ENCODE assay signal across 18 cellular contexts in the genomic region with DNA sequence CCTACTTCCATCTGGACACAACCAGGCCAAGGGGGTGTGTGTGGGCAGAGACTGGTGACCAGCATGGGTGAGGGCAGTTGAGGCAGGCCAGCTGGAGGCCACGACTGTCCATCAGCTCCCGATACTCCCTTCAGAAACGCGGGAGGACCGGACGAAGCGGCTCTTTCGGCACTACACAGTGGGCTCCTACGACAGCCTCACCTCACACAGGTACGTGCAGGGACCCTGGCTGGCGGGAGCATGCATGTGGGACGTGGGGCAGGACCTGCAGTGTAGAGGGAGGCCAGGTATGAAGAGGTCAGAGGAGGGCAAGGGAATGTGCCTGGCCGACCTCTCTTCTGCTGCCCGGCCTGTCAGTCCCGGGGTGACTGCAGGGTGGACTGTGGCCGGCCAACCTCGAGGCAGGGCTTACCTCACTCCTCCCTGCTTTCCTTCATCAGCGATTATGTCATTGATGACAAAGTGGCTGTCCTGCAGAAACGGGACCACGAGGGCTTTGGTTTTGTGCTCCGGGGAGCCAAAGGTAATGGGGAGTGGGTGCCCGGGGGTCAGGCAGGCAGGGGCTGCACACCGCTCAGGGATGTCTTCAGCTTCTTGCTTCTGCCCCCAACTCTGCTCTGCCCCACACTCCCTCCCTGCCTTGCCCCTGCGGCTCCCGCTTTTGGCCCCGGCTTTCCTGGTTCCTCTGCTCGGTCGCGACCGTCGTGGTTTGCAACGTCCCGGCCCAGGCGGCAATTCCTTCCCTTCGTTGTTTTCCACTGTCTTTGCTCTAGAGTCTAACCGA. TPM values are rescaled to one million over a fixed set of nuclear protein-coding genes. Genes with fewer than 3 reads are reported as not detected.
DNase-seq lines count a peak whose midpoint lies in the region; ATAC-seq, FAIRE-seq and TF ChIP-seq lines count a peak whose summit lies in the region.
"Had no signal": no experiment of that assay in that cellular context is flagged by ENCODE, and none has a peak within 500 bp of the region (broad histone marks: within the 10 kb centered on the region; RNA-seq: fewer than 3 reads in every experiment).

No MANE protein-coding gene starts in this region.

- no peaks in the 10 kb centered on the region for H3K9me3 Mint-ChIP-seq in nephron progenitor cell
- H3K9me3 Mint-ChIP-seq: CD8-positive, alpha-beta T cell; HFFc6 had no signal

- H4K20me1 ChIP-seq in HepG2 (ENCODE audit: insufficient read depth, low read length), result no peaks in the 10 kb centered on the region

- peaks cover 5% of the 10 kb centered on the region for H3K27me3 Mint-ChIP-seq in nephron progenitor cell (ENCODE audit: low read depth, poor library complexity)

- no peak for ATAC-seq in HepG2
- ATAC-seq in upper lobe of right lung, result no peak
- ATAC-seq in GM19455 (IDR thresholded peaks at IDR 0.05; ENCODE audit: unreplicated experiment), result no peak
- ATAC-seq: CD8-positive, alpha-beta T cell had no signal

- no peak for FAIRE-seq in HepG2 (lab: Jason Lieb, UNC)

- no peak overlapping the region for H3K4me2 ChIP-seq in HepG2 (ENCODE audit: low read depth, low read length)
- H3K4me2 ChIP-seq: KMS-11 had no signal

- TF ChIP-seq CTCF in liver (IDR thresholded peaks at IDR 0.05; ENCODE audit: low read depth, low read length, missing input control), result no peak
- no peak for TF ChIP-seq CTCF in HepG2 (CRISPR knock-in tag; IDR thresholded peaks at IDR 0.05)
- TF ChIP-seq CTCF in nephron progenitor cell (IDR thresholded peaks at IDR 0.05), result no peak
- TF ChIP-seq CTCF in upper lobe of right lung (IDR thresholded peaks at IDR 0.05), result no peak

- TF ChIP-seq RAD21 in liver (IDR thresholded peaks at IDR 0.05) (no peak), HepG2 (CRISPR knock-in tag; IDR thresholded peaks at IDR 0.05) (no peak)

- BruUV-seq in HepG2 (replicated peaks; lab: Mats Ljungman, UMichigan), result no TSS peak

- H3K4me1 ChIP-seq in liver (ENCODE audit: control insufficient read depth in 4 of 4, insufficient read depth in 4 of 4, low read length in 3 of 4) (peaks cover 14 to 58% (median 42%) of the 10 kb centered on the region in 4 donors), HepG2 (ENCODE audit: insufficient read depth, low read length) (peaks cover 37% of the 10 kb centered on the region), upper lobe of right lung (peaks cover 16% of the 10 kb centered on the region)
- H3K4me1 ChIP-seq: SJCRH30 had no signal

- no peak for TF ChIP-seq POLR2A in HepG2 (IDR thresholded peaks at IDR 0.05; ENCODE audit: insufficient read depth in 1 of 2, low read depth in 2 of 2, low read length in 2 of 2)

- peak overlapping the region; percentile 42 for H3K27ac Mint-ChIP-seq in nephron progenitor cell
- H3K27ac Mint-ChIP-seq: CD8-positive, alpha-beta T cell; HFFc6 had no signal

- H3K36me3 ChIP-seq in liver (ENCODE audit: control insufficient read depth in 4 of 4, insufficient read depth in 3 of 4, low read depth in 1 of 4, low read length in 3 of 4) (peaks cover 0 to 15% (median 7%) of the 10 kb centered on the region in 4 donors), HepG2 (replicated peaks in 1 of 2; ENCODE audit: control insufficient read depth in 1 of 2, insufficient read depth in 2 of 2, low read length in 2 of 2) (peaks cover 13 to 39% of the 10 kb centered on the region in 2 experiments), upper lobe of right lung (peaks cover 4% of the 10 kb centered on the region)
- H3K36me3 ChIP-seq: SJCRH30 had no signal

- H3K4me3 Mint-ChIP-seq in nephron progenitor cell, result peak overlapping the region; percentile 42
- H3K4me3 Mint-ChIP-seq: CD8-positive, alpha-beta T cell; HFFc6 had no signal

- H3K4me3 ChIP-seq in liver (ENCODE audit: low read depth in 1 of 3, low read length in 3 of 3) (no peak overlapping the region), HepG2 (replicated peaks in 1 of 3; ENCODE audit: insufficient read depth in 1 of 3, low read depth in 2 of 3, low read length in 3 of 3) (no peak overlapping the region), upper lobe of right lung (no peak overlapping the region)
- H3K4me3 ChIP-seq: SJCRH30 had no signal

- peaks cover 19% of the 10 kb centered on the region for H3K36me3 Mint-ChIP-seq in nephron progenitor cell (ENCODE audit: low read depth)
- H3K36me3 Mint-ChIP-seq: CD8-positive, alpha-beta T cell had no signal

- H3K9ac ChIP-seq in liver (ENCODE audit: low read depth in 1 of 2, low read length in 2 of 2) (no peak overlapping the region), HepG2 (ENCODE audit: insufficient read depth, low read depth, low read length) (no peak overlapping the region)
- H3K9ac ChIP-seq: KMS-11 had no signal

- H3K9me3 ChIP-seq in liver (ENCODE audit: control insufficient read depth in 4 of 4, low read length in 3 of 4) (no peaks in the 10 kb centered on the region), HepG2 (ENCODE audit: low read length) (no peaks in the 10 kb centered on the region), upper lobe of right lung (no peaks in the 10 kb centered on the region)
- H3K9me3 ChIP-seq: SJCRH30 had no signal

- DNase-seq in HepG2 (ENCODE audit: low spot score) (no peak), head of caudate nucleus (peak in 23 of 42 donors; percentile 2 to 34 (median 9)), nephron progenitor cell (no peak), upper lobe of right lung (peak; percentile 58), NCI-H748 (lab: John Stamatoyannopoulos, UW; ENCODE audit: unreplicated experiment) (no peak), DMS53 (lab: John Stamatoyannopoulos, UW) (no peak)
- DNase-seq: ACHN; CD8-positive, alpha-beta T cell; HFFc6; NCI-H1105; NCI-H1694 treated with DMSO at 0.1 percent for 48 hours; SJCRH30 had no signal

- no peak overlapping the region for H2AFZ ChIP-seq in HepG2 (ENCODE audit: low read length)

- peaks cover 30% of the 10 kb centered on the region for H3K79me2 ChIP-seq in HepG2 (ENCODE audit: insufficient read depth, low read length)

- intact Hi-C loops in HepG2 (cut with micrococcal nuclease; ENCODE audit: unreplicated experiment) (no loop called here), head of caudate nucleus (cut with DNase I) (no loop called here), upper lobe of right lung (cut with DNase I) (no loop called here)

- TF ChIP-seq EP300 in HepG2 (IDR thresholded peaks at IDR 0.05; ENCODE audit: low read depth in 2 of 2, low read length in 2 of 2), result no peak
- no peak for TF ChIP-seq EP300 in HepG2 (CRISPR knock-in tag; IDR thresholded peaks at IDR 0.05; ENCODE audit: borderline replicate concordance)

- POLR2A ChIA-PET in HepG2 (lab: Yijun Ruan, JAX), result no interaction called here

- in situ Hi-C loops in HepG2 (cut with HindIII; ENCODE audit: extremely low pct_ligation_motif_present, low pct_unique_long_range_greater_than_20kb), result no loop called here

- H3K27me3 ChIP-seq in liver (ENCODE audit: control insufficient read depth in 4 of 4, insufficient read depth in 4 of 4, low read length in 3 of 4) (no peaks in the 10 kb centered on the region), HepG2 (ENCODE audit: control insufficient read depth in 1 of 2, insufficient read depth in 2 of 2, low read length in 2 of 2) (no peaks in the 10 kb centered on the region), upper lobe of right lung (no peaks in the 10 kb centered on the region)

- H3K4me1 Mint-ChIP-seq in nephron progenitor cell, result peaks cover 68% of the 10 kb centered on the region

- peak overlapping the region in 1 of 2 donors; percentile 2 for H3K27ac ChIP-seq in liver (ENCODE audit: low read depth in 1 of 2, low read length in 2 of 2)
- H3K27ac ChIP-seq in HepG2 (ENCODE audit: extremely low read length, insufficient read depth, low read length), result no peak overlapping the region
- no peak overlapping the region for H3K27ac ChIP-seq in upper lobe of right lung
- H3K27ac ChIP-seq: HL-60, KMS-11, SJCRH30 had no signal

- CTCF ChIA-PET in HepG2 (lab: Yijun Ruan, JAX; ENCODE audit: low intra/inter-chr PET ratio, low total read pairs), result no interaction called here

- WGBS in liver, result 75% methylated on average over 36 of the region's 36 CpGs
- WGBS in HepG2 (ENCODE audit: low lambda C conversion rate), result 96% methylated on average over 30 of the region's 36 CpGs

RNA-seq across cellular contexts. Expression of gene SHANK3, which starts 31.3 kb away (rescaled TPM):
- total RNA-seq in liver (1 to 10 TPM; 5.1 to 10.0 TPM), HepG2 (2016; rRNA removed; fragmentation: Illumina TruSeq; extraction: Trizol) (1.9 and 2.9 TPM in 2 replicates), upper lobe of right lung (59.9 TPM)
- polyA plus RNA-seq in liver (1 to 10 TPM; 1.1 to 6.4 TPM), HepG2 (2011; rRNA removed) (4.6 and 6.5 TPM in 2 replicates)
- 0.79 and 1.0 TPM in 2 replicates for total RNA-seq in HepG2 (2016; cell fraction: cytosol; rRNA removed; fragmentation: Illumina TruSeq; extraction: Trizol; ENCODE audit: low read depth)
- total RNA-seq in HepG2 (2016; cell fraction: insoluble cytoplasmic fraction; rRNA removed; fragmentation: Illumina TruSeq; extraction: Trizol), result 1.7 and 2.9 TPM in 2 replicates
- 2.3 TPM in 2 replicates for total RNA-seq in HepG2 (2016; cell fraction: membrane; rRNA removed; fragmentation: Illumina TruSeq; extraction: Trizol)
- total RNA-seq in HepG2 (2016; cell fraction: nucleus; rRNA removed; fragmentation: Illumina TruSeq; extraction: Trizol), result 2.9 and 3.7 TPM in 2 replicates
- 3.0 and 3.9 TPM in 2 replicates for polyA plus RNA-seq in HepG2 (2011; cell fraction: cytosol; rRNA removed)
- polyA plus RNA-seq in HepG2 (2011; cell fraction: nucleus; rRNA removed), result 25.0 and 33.1 TPM in 2 replicates
- polyA plus RNA-seq in HepG2 (2012), result 7.9 and 8.7 TPM in 2 replicates
- polyA plus RNA-seq in HepG2 (2016; cell fraction: cytosol; fragmentation: Illumina TruSeq; extraction: Trizol; ENCODE audit: low read depth), result 0.66 and 0.71 TPM in 2 replicates
- 3.0 and 4.2 TPM in 2 replicates for polyA plus RNA-seq in HepG2 (2016; cell fraction: insoluble cytoplasmic fraction; fragmentation: Illumina TruSeq; extraction: Trizol; ENCODE audit: low read depth)
- polyA plus RNA-seq in HepG2 (2016; cell fraction: membrane; fragmentation: Illumina TruSeq; extraction: Trizol; ENCODE audit: low read depth), result 1.6 and 1.9 TPM in 2 replicates
- polyA plus RNA-seq in HepG2 (2016; cell fraction: nucleus; fragmentation: Illumina TruSeq; extraction: Trizol; ENCODE audit: insufficient read depth, low read depth), result 14.0 and 17.0 TPM in 2 replicates
- polyA minus RNA-seq in HepG2 (2011; rRNA and poly(A)+ RNA removed; ENCODE audit: low replicate concordance), result 0.07 and 4.8 TPM in 2 replicates
- polyA minus RNA-seq in HepG2 (2011; cell fraction: cytosol; rRNA and poly(A)+ RNA removed), result 5.2 and 5.4 TPM in 2 replicates
- polyA minus RNA-seq in HepG2 (2011; cell fraction: nucleus; rRNA and poly(A)+ RNA removed), result 5.8 and 5.9 TPM in 2 replicates
- total RNA-seq: CD8-positive, alpha-beta T cell had no signal

RNA-seq across cellular contexts. Expression of gene ACR, which starts 34.1 kb away (rescaled TPM):
- under 1 TPM; 0.09 to 0.17 TPM for total RNA-seq in liver
- under 1 TPM; 0.07 to 0.14 TPM for polyA plus RNA-seq in liver
- not detected in 2 replicates for total RNA-seq in HepG2 (2016; rRNA removed; fragmentation: Illumina TruSeq; extraction: Trizol)
- total RNA-seq in HepG2 (2016; cell fraction: cytosol; rRNA removed; fragmentation: Illumina TruSeq; extraction: Trizol; ENCODE audit: low read depth), result not detected in 2 replicates
- total RNA-seq in HepG2 (2016; cell fraction: insoluble cytoplasmic fraction; rRNA removed; fragmentation: Illumina TruSeq; extraction: Trizol), result not detected in 2 replicates
- not detected in 2 replicates for total RNA-seq in HepG2 (2016; cell fraction: membrane; rRNA removed; fragmentation: Illumina TruSeq; extraction: Trizol)
- not detected in 2 replicates for total RNA-seq in HepG2 (2016; cell fraction: nucleus; rRNA removed; fragmentation: Illumina TruSeq; extraction: Trizol)
- polyA plus RNA-seq in HepG2 (2011; rRNA removed), result 0.15 and 0.29 TPM in 2 replicates
- polyA plus RNA-seq in HepG2 (2011; cell fraction: cytosol; rRNA removed), result 0.04 and 0.12 TPM in 2 replicates
- polyA plus RNA-seq in HepG2 (2011; cell fraction: nucleus; rRNA removed), result 0.51 and 0.73 TPM in 2 replicates
- polyA plus RNA-seq in HepG2 (2012), result 0.44 TPM in 1 of 2 replicates, not detected in the other
- polyA plus RNA-seq in HepG2 (2016; cell fraction: cytosol; fragmentation: Illumina TruSeq; extraction: Trizol; ENCODE audit: low read depth), result not detected in 2 replicates
- not detected in 2 replicates for polyA plus RNA-seq in HepG2 (2016; cell fraction: insoluble cytoplasmic fraction; fragmentation: Illumina TruSeq; extraction: Trizol; ENCODE audit: low read depth)
- not detected in 2 replicates for polyA plus RNA-seq in HepG2 (2016; cell fraction: membrane; fragmentation: Illumina TruSeq; extraction: Trizol; ENCODE audit: low read depth)
- polyA plus RNA-seq in HepG2 (2016; cell fraction: nucleus; fragmentation: Illumina TruSeq; extraction: Trizol; ENCODE audit: insufficient read depth, low read depth), result not detected in 2 replicates
- polyA minus RNA-seq in HepG2 (2011; rRNA and poly(A)+ RNA removed; ENCODE audit: low replicate concordance), result not detected in 2 replicates
- polyA minus RNA-seq in HepG2 (2011; cell fraction: cytosol; rRNA and poly(A)+ RNA removed), result not detected in 2 replicates
- polyA minus RNA-seq in HepG2 (2011; cell fraction: nucleus; rRNA and poly(A)+ RNA removed), result 0.62 and 0.77 TPM in 2 replicates
- 4.5 TPM for total RNA-seq in upper lobe of right lung
- total RNA-seq: CD8-positive, alpha-beta T cell; H4; HFFc6; MCF 10A; SJCRH30 had no signal

Comparison
In these comparisons a context has a peak if more than half of its experiments do, and no peak if none do; other contexts are left out.
1. DNase-seq: peak in head of caudate nucleus (23 of 42) and upper lobe of right lung (single experiment); none in HepG2 (single experiment), nephron progenitor cell (single experiment), NCI-H748 (single experiment) and DMS53 (single experiment).